30 cellular contexts compared by ENCODE assay signal in the genomic region with DNA sequence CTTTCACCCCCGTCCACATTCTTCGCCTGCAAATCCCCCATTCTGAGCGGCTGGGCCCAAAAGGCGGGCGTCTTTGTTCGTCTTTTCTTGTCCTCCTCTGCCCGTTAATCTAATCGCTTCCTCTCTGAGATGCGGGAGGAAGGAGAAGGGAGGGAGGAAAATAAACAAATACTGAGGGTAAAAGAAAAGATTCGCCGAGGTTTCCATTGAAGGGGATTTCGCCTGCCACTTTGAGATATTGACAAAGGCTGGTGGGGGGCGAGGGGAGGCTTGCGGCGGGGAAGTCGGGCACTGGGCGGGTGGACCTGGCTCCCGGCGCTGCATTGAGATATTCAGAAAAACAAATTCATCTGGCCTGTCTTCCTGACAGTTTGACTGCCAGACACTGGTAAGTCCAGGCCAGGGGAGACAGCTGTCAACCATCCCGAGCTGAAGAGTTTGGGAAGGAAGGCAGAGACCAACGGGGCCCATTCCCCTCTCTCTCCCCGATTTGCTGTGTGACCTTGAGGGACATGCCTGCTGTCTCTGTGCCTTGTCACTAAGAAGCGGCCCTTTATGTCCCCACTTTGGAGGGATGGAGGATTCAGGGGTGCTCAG. TPM values are rescaled to one million over a fixed set of nuclear protein-coding genes. Genes with fewer than 3 reads are reported as not detected.
DNase-seq lines count a peak whose midpoint lies in the region; ATAC-seq, FAIRE-seq and TF ChIP-seq lines count a peak whose summit lies in the region.
"Had no signal": no experiment of that assay in that cellular context is flagged by ENCODE, and none has a peak within 500 bp of the region (broad histone marks: within the 10 kb centered on the region; RNA-seq: fewer than 3 reads in every experiment).

No MANE protein-coding gene starts in this region.

- H3K36me3 ChIP-seq in IMR-90 (ENCODE audit: control insufficient read depth, insufficient read depth, low read length) = no peaks in the 10 kb centered on the region
- H3K36me3 ChIP-seq in mesendoderm (ENCODE audit: control insufficient read depth, insufficient read depth, low read length) = no peaks in the 10 kb centered on the region
- H3K36me3 ChIP-seq: brain microvascular endothelial cell, HAP-1, heart left ventricle, upper lobe of left lung, WERI-Rb-1 had no signal

- H3K79me1 ChIP-seq in IMR-90 (ENCODE audit: low read depth in 1 of 2, low read length in 2 of 2) = no peaks in the 10 kb centered on the region
- no peaks in the 10 kb centered on the region for H3K79me1 ChIP-seq in mesendoderm (ENCODE audit: low read length)

- no peak overlapping the region for H3K27ac ChIP-seq in IMR-90 (ENCODE audit: insufficient read depth, low read length)
- peak overlapping the region; percentile 63 for H3K27ac ChIP-seq in mesendoderm (ENCODE audit: low read depth, low read length)
- H3K27ac ChIP-seq: brain microvascular endothelial cell, heart left ventricle, KMS-11, upper lobe of left lung, WERI-Rb-1 had no signal

- H3K4me1 ChIP-seq in IMR-90 (ENCODE audit: control insufficient read depth, insufficient read depth, low read length) = no peaks in the 10 kb centered on the region
- H3K4me1 ChIP-seq in mesendoderm (ENCODE audit: control insufficient read depth, low read depth, low read length) = no peaks in the 10 kb centered on the region

- TF ChIP-seq RAD21 in IMR-90 (IDR thresholded peaks at IDR 0.05; ENCODE audit: low read length) = no peak

- CTCF ChIA-PET in IMR-90 (lab: Yijun Ruan, JAX) = no interaction called here

- WGBS in IMR-90 (ENCODE audit: extremely low coverage in 2 of 2, insufficient read length in 1 of 2), 2 experiments = no CpG with 5 or more reads among the region's 23 CpGs
- no CpG with 5 or more reads among the region's 23 CpGs for WGBS in mesendoderm (ENCODE audit: extremely low coverage, insufficient coverage, low lambda C conversion rate)

- H4K8ac ChIP-seq in IMR-90 (ENCODE audit: low read depth in 2 of 2, low read length in 2 of 2) = no peak overlapping the region
- no peak overlapping the region for H4K8ac ChIP-seq in mesendoderm (ENCODE audit: low read depth, low read length)

- H2AK5ac ChIP-seq in IMR-90 (ENCODE audit: low read depth, low read length) (no peak overlapping the region), mesendoderm (ENCODE audit: low read length) (no peak overlapping the region)

- no peak for ATAC-seq in IMR-90 (ENCODE audit: low read depth)
- no peak for ATAC-seq in effector memory CD8-positive, alpha-beta T cell (replicated peaks)
- ATAC-seq: esophagus mucosa, heart left ventricle, left colon had no signal

- H3K4me3 ChIP-seq in IMR-90 (ENCODE audit: insufficient read depth, low read depth, low read length) = no peak overlapping the region
- no peak overlapping the region for H3K4me3 ChIP-seq in mesendoderm (ENCODE audit: low read length)
- H3K4me3 ChIP-seq: HAP-1, heart left ventricle, upper lobe of left lung had no signal

- H3K9me3 Mint-ChIP-seq in brain = peaks cover 0 to 16% (median 0%) of the 10 kb centered on the region in 5 experiments
- H3K9me3 Mint-ChIP-seq in progenitor cell of endocrine pancreas (ENCODE audit: low read depth) = no peaks in the 10 kb centered on the region
- H3K9me3 Mint-ChIP-seq in effector memory CD8-positive, alpha-beta T cell = no peaks in the 10 kb centered on the region
- H3K9me3 Mint-ChIP-seq: activated CD4-positive, alpha-beta T cell treated with anti-CD3 and anti-CD28 coated beads, Interleukin-2, amount 10 ng/mL, durations not matched to agents 24 days and 14 days had no signal

- H3K23ac ChIP-seq in IMR-90 (ENCODE audit: low read depth, low read length) (no peak overlapping the region), mesendoderm (ENCODE audit: low read length) (no peak overlapping the region)

- H2BK15ac ChIP-seq in IMR-90 (ENCODE audit: low read depth, low read length) = no peak overlapping the region
- no peak overlapping the region for H2BK15ac ChIP-seq in mesendoderm (replicated peaks; ENCODE audit: low read depth)

- dilution Hi-C loops in IMR-90 (cut with HindIII; ENCODE audit: low sequenced_read_pairs, unreplicated experiment) = no loop called here

- BruUV-seq in IMR-90 (replicated peaks; lab: Mats Ljungman, UMichigan) = no TSS peak

- H3K27me3 ChIP-seq in IMR-90 (ENCODE audit: control insufficient read depth, insufficient read depth, low read length) (peaks cover 56% of the 10 kb centered on the region), mesendoderm (ENCODE audit: insufficient read depth, low read length, poor library complexity) (peaks cover 5% of the 10 kb centered on the region)

- H2AK9ac ChIP-seq in IMR-90 (replicated peaks; ENCODE audit: low read depth, low read length, poor library complexity) = no peak overlapping the region

- peak overlapping the region; percentile 8 for H2AFZ ChIP-seq in IMR-90 (replicated peaks; ENCODE audit: low read length, poor library complexity)

- H3K27ac Mint-ChIP-seq in brain (peak overlapping the region; percentile 91 to 99 (median 94)), progenitor cell of endocrine pancreas (peak overlapping the region; percentile 71)
- H3K27ac Mint-ChIP-seq in effector memory CD8-positive, alpha-beta T cell = no peak overlapping the region
- H3K27ac Mint-ChIP-seq: activated CD4-positive, alpha-beta T cell treated with anti-CD3 and anti-CD28 coated beads, Interleukin-2, amount 10 ng/mL, durations not matched to agents 24 days and 14 days had no signal

- H3K4me1 Mint-ChIP-seq in brain (peaks cover 71% of the 10 kb centered on the region), progenitor cell of endocrine pancreas (ENCODE audit: low read depth) (peaks cover 3% of the 10 kb centered on the region)
- no peaks in the 10 kb centered on the region for H3K4me1 Mint-ChIP-seq in effector memory CD8-positive, alpha-beta T cell (ENCODE audit: low read depth in 2 of 2)
- H3K4me1 Mint-ChIP-seq: activated CD4-positive, alpha-beta T cell treated with anti-CD3 and anti-CD28 coated beads, Interleukin-2, amount 10 ng/mL, durations not matched to agents 24 days and 14 days had no signal

- H3K79me2 ChIP-seq in mesendoderm (ENCODE audit: control insufficient read depth, insufficient read depth, low read length) = no peaks in the 10 kb centered on the region

- no peak for FAIRE-seq in GM19239 (lab: Jason Lieb, UNC)

- H2BK120ac ChIP-seq in IMR-90 (ENCODE audit: low read depth, low read length) (no peak overlapping the region), mesendoderm (ENCODE audit: low read depth, low read length) (no peak overlapping the region)

- no peak overlapping the region for H3K4ac ChIP-seq in IMR-90 (ENCODE audit: low read depth, low read length)
- no peak overlapping the region for H3K4ac ChIP-seq in mesendoderm (ENCODE audit: low read depth, low read length)

- no peak overlapping the region for H4K91ac ChIP-seq in IMR-90 (ENCODE audit: insufficient read depth, low read depth, low read length)

- POLR2A ChIA-PET in IMR-90 (lab: Charles Lee; ENCODE audit: unreplicated experiment) = no interaction called here

- TF ChIP-seq CTCF in IMR-90 (conservative IDR thresholded peaks at IDR 0.05; ENCODE audit: low read depth, low read length) (no peak), brain (conservative IDR thresholded peaks at IDR 0.05) (no peak), progenitor cell of endocrine pancreas (IDR thresholded peaks at IDR 0.05; ENCODE audit: unreplicated experiment) (no peak)

- no peak overlapping the region for H3K9ac ChIP-seq in IMR-90 (ENCODE audit: low read depth, low read length)
- H3K9ac ChIP-seq in mesendoderm (ENCODE audit: low read length) = no peak overlapping the region
- H3K9ac ChIP-seq: KMS-11 had no signal

- H3K56ac ChIP-seq in IMR-90 (ENCODE audit: extremely low read depth, insufficient read depth, low read length) = no peak overlapping the region
- no peak overlapping the region for H3K56ac ChIP-seq in mesendoderm (ENCODE audit: low read length)

- no peaks in the 10 kb centered on the region for H4K20me1 ChIP-seq in IMR-90 (ENCODE audit: insufficient read depth, low read length)

- H3K27me3 Mint-ChIP-seq in brain (no peaks in the 10 kb centered on the region), progenitor cell of endocrine pancreas (peaks cover 33% of the 10 kb centered on the region)
- H3K27me3 Mint-ChIP-seq in effector memory CD8-positive, alpha-beta T cell = peaks cover 61 to 85% of the 10 kb centered on the region in 2 donors

- H3K9me1 ChIP-seq in IMR-90 (ENCODE audit: insufficient read depth, low read length) = no peaks in the 10 kb centered on the region

- in situ Hi-C loops in IMR-90 (cut with MboI; ENCODE audit: low sequenced_read_pairs) = no loop called here

- H3K36me3 Mint-ChIP-seq in brain (no peaks in the 10 kb centered on the region), progenitor cell of endocrine pancreas (ENCODE audit: insufficient read depth) (no peaks in the 10 kb centered on the region)
- peaks cover 2% of the 10 kb centered on the region for H3K36me3 Mint-ChIP-seq in effector memory CD8-positive, alpha-beta T cell (ENCODE audit: insufficient read depth)

- no peaks in the 10 kb centered on the region for H3K9me3 ChIP-seq in IMR-90 (ENCODE audit: control insufficient read depth, insufficient read depth, low read length)
- H3K9me3 ChIP-seq: HAP-1, heart left ventricle, upper lobe of left lung had no signal

- intact Hi-C loops in IMR-90 (cut with micrococcal nuclease) = no loop called here

- DNase-seq in IMR-90 (no peak), mesendoderm (no peak), progenitor cell of endocrine pancreas (ENCODE audit: low spot score, unreplicated experiment) (no peak), GM19239 (ENCODE audit: insufficient read length, low spot score) (no peak)
- DNase-seq in effector memory CD8-positive, alpha-beta T cell = no peak
- DNase-seq in activated T-cell treated with anti-CD3 and anti-CD28 coated beads, Interleukin-2, amount 50 U/mL, for 48 hours = no peak
- DNase-seq: activated CD4-positive, alpha-beta T cell treated with anti-CD3 and anti-CD28 coated beads, Interleukin-2, amount 10 ng/mL, durations not matched to agents 24 days and 14 days; activated gamma-delta T cell treated with Interleukin-2 at 50 U/mL for 16 hours; activated T-cell treated with anti-CD3 and anti-CD28 coated beads, Interleukin-2, amount 50 U/mL, for 1 hour; brain microvascular endothelial cell; C1 segment of cervical spinal cord; DMS79; effector CD8-positive, alpha-beta T cell; foreskin fibroblast; GDM1; heart left ventricle; left colon; NCI-H510A treated with DMSO at 0.1 percent for 48 hours; SIG-M5; stimulated activated CD4-positive, alpha-beta T cell treated with anti-CD3 and anti-CD28 coated beads, Interleukin-4, amount 100 ng/mL, for 1 hour; WERI-Rb-1 had no signal

- H3K4me3 Mint-ChIP-seq in brain (peak overlapping the region; percentile 20 to 78 (median 71)), progenitor cell of endocrine pancreas (ENCODE audit: low read depth) (peak overlapping the region; percentile 4)
- H3K4me3 Mint-ChIP-seq in effector memory CD8-positive, alpha-beta T cell = no peak overlapping the region
- H3K4me3 Mint-ChIP-seq: activated CD4-positive, alpha-beta T cell treated with anti-CD3 and anti-CD28 coated beads, Interleukin-2, amount 10 ng/mL, durations not matched to agents 24 days and 14 days had no signal

- no peak overlapping the region for H3K18ac ChIP-seq in IMR-90 (ENCODE audit: low read depth, low read length)
- no peak overlapping the region for H3K18ac ChIP-seq in mesendoderm (ENCODE audit: low read length)

- peak overlapping the region; percentile 20; the same call in 1 of the 2 replicates for H3K4me2 ChIP-seq in IMR-90 (ENCODE audit: low read depth, low read length)
- no peak overlapping the region for H3K4me2 ChIP-seq in mesendoderm (ENCODE audit: low read length)
- H3K4me2 ChIP-seq: KMS-11 had no signal

- H3K14ac ChIP-seq in IMR-90 (replicated peaks; ENCODE audit: low read depth, low read length) = no peak overlapping the region

- H4K5ac ChIP-seq in IMR-90 (ENCODE audit: low read depth, low read length) (no peak overlapping the region), mesendoderm (ENCODE audit: low read length) (no peak overlapping the region)

- no peak for TF ChIP-seq POLR2A in IMR-90 (IDR thresholded peaks at IDR 0.05; ENCODE audit: low read depth, low read length)

- no peak overlapping the region for H2BK5ac ChIP-seq in IMR-90 (ENCODE audit: low read depth, low read length, poor library complexity, severe bottlenecking)
- H2BK5ac ChIP-seq in mesendoderm (ENCODE audit: low read length) = no peak overlapping the region

- H2BK20ac ChIP-seq in IMR-90 (ENCODE audit: low read depth, low read length) = no peak overlapping the region

RNA-seq across cellular contexts. Expression of gene ZNRF4, which starts 37.7 kb away (rescaled TPM):
- total RNA-seq in IMR-90 (2012; rRNA removed) (not detected in 2 replicates), progenitor cell of endocrine pancreas (not detected in 2 replicates)
- polyA plus RNA-seq in IMR-90 (2012; rRNA removed) (not detected in 2 replicates), brain (ENCODE audit: insufficient read depth, low read depth, low replicate concordance) (not detected)
- not detected in 2 replicates for polyA plus RNA-seq in IMR-90 (2012; cell fraction: cytosol; rRNA removed)
- 0.24 TPM in 1 of 2 replicates, not detected in the other for polyA plus RNA-seq in IMR-90 (2012; cell fraction: nucleus; rRNA removed; ENCODE audit: low replicate concordance)
- polyA plus RNA-seq in mesendoderm (2013, experiment 1 of 2) = not detected
- not detected for polyA plus RNA-seq in mesendoderm (2013, experiment 2 of 2)
- total RNA-seq: activated CD4-positive, alpha-beta T cell treated with anti-CD3 and anti-CD28 coated beads, Interleukin-2, amount 10 ng/mL, durations not matched to agents 24 days and 14 days; activated CD8-positive, alpha-beta memory T cell treated with anti-CD3 and anti-CD28 coated beads for 36 hours; cerebellum; esophagus mucosa; heart left ventricle; left colon; osteocyte; upper lobe of left lung had no signal
- polyA plus RNA-seq: adipose tissue, heart left ventricle had no signal

Comparison
In these comparisons a context has a peak if more than half of its experiments do, and no peak if none do; other contexts are left out.
1. H3K27ac Mint-ChIP-seq: peak in brain (5 of 5) and progenitor cell of endocrine pancreas (single experiment); none in effector memory CD8-positive, alpha-beta T cell (0 of 2).
2. H3K4me3 Mint-ChIP-seq: peak in brain (5 of 5) and progenitor cell of endocrine pancreas (single experiment); none in effector memory CD8-positive, alpha-beta T cell (0 of 2).